Comparison of ENCODE assay signal across 13 cellular contexts in the genomic region with DNA sequence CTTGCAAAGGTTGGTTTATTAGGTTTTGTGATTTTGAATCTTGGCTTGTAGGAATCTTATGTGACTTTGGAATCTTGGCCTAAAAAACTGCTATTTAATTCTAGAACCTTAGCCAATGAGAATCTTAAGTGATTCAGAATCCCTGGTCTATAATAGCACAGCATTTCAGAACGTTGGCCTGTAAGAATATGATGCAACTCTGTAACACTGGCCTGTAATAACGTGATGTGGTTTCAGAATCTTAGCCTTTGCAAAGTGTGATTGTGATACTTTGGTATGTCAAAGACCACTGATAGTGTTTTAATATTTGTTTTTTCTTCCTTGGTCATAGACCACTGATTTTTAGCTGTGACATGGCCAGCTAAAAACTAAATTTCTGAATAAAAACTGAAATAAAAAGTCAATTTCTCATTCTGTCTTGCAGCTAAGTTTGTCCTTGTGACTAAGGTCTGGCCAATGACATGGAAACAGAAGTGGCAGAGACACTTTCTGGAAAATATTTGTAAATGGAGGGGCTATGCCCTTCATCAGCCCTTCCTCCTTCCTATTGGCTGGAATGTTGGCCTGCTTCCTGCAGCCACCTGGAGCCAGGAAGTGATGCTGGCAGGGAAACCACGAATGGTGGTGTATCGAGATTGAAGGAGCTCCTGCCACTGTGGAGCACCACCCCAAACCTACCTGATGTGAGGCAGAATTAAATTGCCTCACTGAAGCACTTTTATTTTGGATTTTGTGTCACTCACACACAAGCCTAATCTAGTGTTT. TPM values are rescaled to one million over a fixed set of nuclear protein-coding genes. Genes with fewer than 3 reads are reported as not detected.
DNase-seq lines count a peak whose midpoint lies in the region; ATAC-seq and TF ChIP-seq lines count a peak whose summit lies in the region.
"Had no signal": no experiment of that assay in that cellular context is flagged by ENCODE, and none has a peak within 500 bp of the region (broad histone marks: within the 10 kb centered on the region; RNA-seq: fewer than 3 reads in every experiment).

No MANE protein-coding gene starts in this region.

- TF ChIP-seq CTCF in astrocyte of the spinal cord (IDR thresholded peaks at IDR 0.05; ENCODE audit: low read depth, low read length), result no peak

- in situ Hi-C loops in astrocyte of the spinal cord (cut with HindIII; ENCODE audit: low sequenced_read_pairs), result no loop called here

- DNase-seq in A172 (ENCODE audit: low spot score), result peak; percentile 27
- peak; percentile 63 for DNase-seq in HS-5 (ENCODE audit: low read depth)
- DNase-seq in astrocyte of the spinal cord (ENCODE audit: low read depth, low spot score), result peak; percentile 95
- DNase-seq in hepatic stellate cell (ENCODE audit: low spot score), result peak; percentile 72
- DNase-seq in NCI-H1105 treated with DMSO at 0.1 percent for 48 hours (lab: John Stamatoyannopoulos, UW), result no peak
- DNase-seq in retina, result no peak
- no peak for DNase-seq in UCSD-AML1 (lab: John Stamatoyannopoulos, UW; ENCODE audit: unreplicated experiment)
- DNase-seq: activated T-cell treated with anti-CD3 and anti-CD28 coated beads, Interleukin-2, amount 50 U/mL, for 72 hours; effector CD4-positive, alpha-beta T cell; NCI-H1417 treated with DMSO at 0.1 percent for 48 hours; stimulated activated CD4-positive, alpha-beta T cell treated with anti-CD3 and anti-CD28 coated beads, Interleukin-1b, Interleukin-23, amount 100 ng/mL, for 48 hours had no signal

- H3K4me3 ChIP-seq in astrocyte of the spinal cord (ENCODE audit: low read depth, low read length), result no peak overlapping the region
- H3K4me3 ChIP-seq: BLaER1 treated with 17β-estradiol and CSF1 and Interleukin-3, amounts not matched to agents 10 nM and 100 nM had no signal

- no peak for ATAC-seq in GM21528 (IDR thresholded peaks at IDR 0.05; ENCODE audit: low FRiP score, unreplicated experiment)

RNA-seq across cellular contexts. Expression of a gene that starts 42.3 kb away (rescaled TPM):
- 0.43 and 1.2 TPM in 2 replicates for total RNA-seq in A172 (2014; rRNA removed; shearing (Covaris generic))

Comparison
In these comparisons a context has a peak if more than half of its experiments do, and no peak if none do; other contexts are left out.
1. DNase-seq: peak in A172 (single experiment), HS-5 (single experiment), astrocyte of the spinal cord (single experiment) and hepatic stellate cell (single experiment); none in NCI-H1105 treated with DMSO at 0.1 percent for 48 hours (single experiment), retina (single experiment) and UCSD-AML1 (single experiment).